ENCODE assay signal across 9 cellular contexts in genomic region chrX:139930923-139931645, GRCh38. TPM values are rescaled to one million over a fixed set of nuclear protein-coding genes. Genes with fewer than 3 reads are reported as not detected.
DNase-seq lines count a peak whose midpoint lies in the region; ATAC-seq, FAIRE-seq and TF ChIP-seq lines count a peak whose summit lies in the region.
"Had no signal": no experiment of that assay in that cellular context is flagged by ENCODE, and none has a peak within 500 bp of the region (broad histone marks: within the 10 kb centered on the region; RNA-seq: fewer than 3 reads in every experiment).

No MANE protein-coding gene starts in this region.

- H3K79me2 ChIP-seq in GM12878 (ENCODE audit: control insufficient read depth, insufficient read depth, low read length) = peaks cover 55% of the 10 kb centered on the region

- no peaks in the 10 kb centered on the region for H3K9me3 ChIP-seq in GM12878 (replicated peaks; ENCODE audit: control insufficient read depth, insufficient read depth, low read length)

- H3K4me3 ChIP-seq in GM12878 = peak overlapping the region; percentile 79

- no TSS peak for BruUV-seq in GM12878 (replicated peaks; lab: Mats Ljungman, UMichigan)

- H3K4me1 ChIP-seq in GM12878 (ENCODE audit: control insufficient read depth, insufficient read depth, low read length) = no peaks in the 10 kb centered on the region

- H4K20me1 ChIP-seq in GM12878 (ENCODE audit: control insufficient read depth, insufficient read depth) = no peaks in the 10 kb centered on the region

- TF ChIP-seq EP300 in GM12878 (IDR thresholded peaks at IDR 0.05; ENCODE audit: borderline replicate concordance in 1 of 2, control insufficient read depth in 1 of 2, low read depth in 2 of 2, low read length in 2 of 2) = no peak

- ATAC-seq in GM12878 = peak; percentile 37

- WGBS in GM12878 (ENCODE audit: insufficient coverage, insufficient replicate concordance, low lambda C conversion rate, missing lambda C conversion rate) = 35% methylated on average over 27 of the region's 27 CpGs

- in situ Hi-C loops in GM12878 (cut with MboI) = loop anchor here (10.0 kb wide), 1 partner anchor 376 kb away; no protein-coding TSS in a partner anchor

- no peak for TF ChIP-seq RAD21 in GM12878 (IDR thresholded peaks at IDR 0.05; ENCODE audit: insufficient read depth, low read depth, low read length)

- peak overlapping the region; percentile 77 for H3K4me2 ChIP-seq in GM12878 (ENCODE audit: control insufficient read depth, insufficient read depth)

- DNase-seq in NCI-H82 (lab: John Stamatoyannopoulos, UW) = peak; percentile 69
- DNase-seq in NCI-H82 treated with DMSO at 0.1 percent for 48 hours (lab: John Stamatoyannopoulos, UW; ENCODE audit: unreplicated experiment) = no peak
- peak; percentile 1 for DNase-seq in RWPE1 (ENCODE audit: low spot score)
- no peak for DNase-seq in GM12878 (ENCODE audit: low read depth, low spot score)
- peak; percentile 57 for DNase-seq in islet precursor cell
- peak; percentile 10 for DNase-seq in stimulated activated CD4-positive, alpha-beta T cell treated with anti-CD3 and anti-CD28 coated beads, Interleukin-1b, Interleukin-23, amount 100 ng/mL, for 48 hours
- DNase-seq in effector CD4-positive, alpha-beta T cell = no peak
- DNase-seq in globus pallidus (ENCODE audit: low spot score) = no peak

- H3K27me3 ChIP-seq in GM12878 (replicated peaks in 1 of 2; ENCODE audit: control insufficient read depth in 2 of 2, insufficient read depth in 2 of 2, low read length in 1 of 2) = no peaks in the 10 kb centered on the region

- H2AFZ ChIP-seq in GM12878 (ENCODE audit: control insufficient read depth, low read depth, low read length) = no peak overlapping the region

- POLR2A ChIA-PET in RWPE1 (lab: Yijun Ruan, JAX; ENCODE audit: low non-redundant PET) (no interaction called here), GM12878 (lab: Charles Lee) (interaction anchor here (0.6 to 0.8 kb wide), 5 partner anchors 25 to 193 kb away, joined by 3 to 5 read pairs (median 4); no protein-coding TSS in a partner anchor)

- RAD21 ChIA-PET in GM12878 (lab: Charles Lee; ENCODE audit: unreplicated experiment) = interaction anchor here (0.9 to 1.1 kb wide), 4 partner anchors 15 to 137 kb away, joined by 3 to 4 read pairs (median 3); no protein-coding TSS in a partner anchor

- FAIRE-seq in GM12878 (lab: Jason Lieb, UNC) = no peak

- TF ChIP-seq CTCF in RWPE1 (conservative IDR thresholded peaks at IDR 0.05; ENCODE audit: low read depth) = no peak
- TF ChIP-seq CTCF in GM12878 (IDR thresholded peaks at IDR 0.05 in 2 of 3, conservative IDR thresholded peaks at IDR 0.05 in 1 of 3; ENCODE audit: control insufficient read depth in 2 of 3, extremely low read depth in 1 of 3, insufficient read depth in 1 of 3, low read depth in 3 of 3, low read length in 3 of 3) = no peak

- 0 out of 2 replicates have a peak, but pooled peaks have one; percentile 20 for TF ChIP-seq POLR2A in GM12878 (IDR thresholded peaks at IDR 0.05; ENCODE audit: low read depth, low read length)

- H3K9ac ChIP-seq in GM12878 (ENCODE audit: control insufficient read depth, insufficient read depth, low read length) = peak overlapping the region; percentile 45; the same call in 1 of the 2 replicates

- H3K27ac ChIP-seq in RWPE1 (peak overlapping the region; percentile 94), GM12878 (ENCODE audit: control insufficient read depth, insufficient read depth) (peak overlapping the region; percentile 50)

- CTCF ChIA-PET in RWPE1 (lab: Yijun Ruan, JAX) = no interaction called here
- CTCF ChIA-PET in GM12878 (lab: Yijun Ruan, JAX) = interaction anchor here (0.6 kb wide), 2 partner anchors 210 to 521 kb away, joined by 3 to 4 read pairs; no protein-coding TSS in a partner anchor

- intact Hi-C loops in GM12878 (cut with micrococcal nuclease; ENCODE audit: unreplicated experiment) = loop anchor here (5.0 to 10.0 kb wide), 5 partner anchors 39 to 379 kb away; no protein-coding TSS in a partner anchor

- H3K36me3 ChIP-seq in GM12878 (ENCODE audit: control insufficient read depth in 2 of 2, insufficient read depth in 2 of 2, low read length in 1 of 2) = no peaks in the 10 kb centered on the region

- SMC1A ChIA-PET in GM12878 (lab: Charles Lee; ENCODE audit: uncharacterized antibody, unreplicated experiment) = interaction anchor here (0.6 to 2.5 kb wide), 6 partner anchors 27 to 193 kb away, joined by 3 to 9 read pairs (median 4); no protein-coding TSS in a partner anchor

TF ChIP-seq in GM12878, 131 proteins besides CTCF, POLR2A, EP300 and RAD21:
- TF ChIP-seq MAX (IDR thresholded peaks at IDR 0.05; ENCODE audit: low read depth, low read length) = peak; percentile 23; the same call in 1 of the 2 replicates
- no peak for TF ChIP-seq BCL3 (IDR thresholded peaks at IDR 0.05; ENCODE audit: borderline replicate concordance, insufficient read depth, low read depth, low read length, poor library complexity, severe bottlenecking)
- TF ChIP-seq NFIC (IDR thresholded peaks at IDR 0.05; ENCODE audit: low read depth, low read length) = no peak
- no peak for TF ChIP-seq IKZF1 (conservative IDR thresholded peaks at IDR 0.05)
- no peak for TF ChIP-seq JUNB (IDR thresholded peaks at IDR 0.05)

RNA-seq across cellular contexts. Expression of gene ATP11C, which starts 1.8 kb away (rescaled TPM):
- total RNA-seq in GM12878 (2013; cell fraction: nucleolus; rRNA removed) = 74.3 and 78.5 TPM in 2 replicates
- total RNA-seq in GM12878 (2014; rRNA removed) (41.4 and 52.4 TPM in 2 replicates), GM12878 (2014; rRNA removed; fragmentation: Illumina TruSeq; extraction: Trizol) (43.9 and 44.0 TPM in 2 replicates), GM12878 (2021) (30.5 and 31.5 TPM in 2 replicates)
- 10.2 TPM for polyA plus RNA-seq in GM12878 (2011; ENCODE audit: low read depth)
- polyA plus RNA-seq in GM12878 (2011; rRNA removed) (36.6 and 57.4 TPM in 2 replicates), GM12878 (2014; fragmentation: Illumina TruSeq; extraction: Trizol) (29.1 and 38.2 TPM in 2 replicates), GM12878 (2014; fragmentation: Nextera tagmentation; extraction: Ambion mirVana) (10 to 100 TPM; 16.2 to 19.1 TPM), GM12878 (2014; rRNA removed) (20.4 and 22.0 TPM in 2 replicates), GM12878 (2016; fragmentation: Nextera tagmentation; extraction: Ambion mirVana) (10 to 100 TPM; 16.4 to 18.2 TPM)
- 10.2 and 12.1 TPM in 2 replicates for polyA plus RNA-seq in GM12878 (2011; cell fraction: cytosol; rRNA removed)
- 24.0 and 24.8 TPM in 2 replicates for polyA plus RNA-seq in GM12878 (2011; cell fraction: nucleus; rRNA removed)
- 16.2 and 18.6 TPM in 2 replicates for polyA plus RNA-seq in GM12878 (2012)
- 29.5 and 42.8 TPM in 2 replicates for polyA minus RNA-seq in GM12878 (2011; rRNA and poly(A)+ RNA removed)
- 20.7 and 25.9 TPM in 2 replicates for polyA minus RNA-seq in GM12878 (2011; cell fraction: cytosol; rRNA and poly(A)+ RNA removed)
- polyA minus RNA-seq in GM12878 (2011; cell fraction: nucleus; rRNA and poly(A)+ RNA removed) = 44.0 and 51.5 TPM in 2 replicates

RNA-seq across cellular contexts. Expression of gene CXorf66, which starts 34.2 kb away (rescaled TPM):
- total RNA-seq in GM12878 (2013; cell fraction: nucleolus; rRNA removed) = not detected in 2 replicates
- total RNA-seq in GM12878 (2014; rRNA removed) (not detected in 2 replicates), GM12878 (2014; rRNA removed; fragmentation: Illumina TruSeq; extraction: Trizol) (not detected in 2 replicates), GM12878 (2021) (not detected in 2 replicates)
- polyA plus RNA-seq in GM12878 (2011; ENCODE audit: low read depth) = not detected
- polyA plus RNA-seq in GM12878 (2011; rRNA removed) (not detected in 2 replicates), GM12878 (2014; fragmentation: Illumina TruSeq; extraction: Trizol) (not detected in 2 replicates), GM12878 (2014; fragmentation: Nextera tagmentation; extraction: Ambion mirVana) (not detected), GM12878 (2014; rRNA removed) (not detected in 2 replicates), GM12878 (2016; fragmentation: Nextera tagmentation; extraction: Ambion mirVana) (not detected)
- polyA plus RNA-seq in GM12878 (2011; cell fraction: cytosol; rRNA removed) = not detected in 2 replicates
- polyA plus RNA-seq in GM12878 (2011; cell fraction: nucleus; rRNA removed) = not detected in 2 replicates
- not detected in 2 replicates for polyA plus RNA-seq in GM12878 (2012)
- polyA minus RNA-seq in GM12878 (2011; rRNA and poly(A)+ RNA removed) = not detected in 2 replicates
- not detected in 2 replicates for polyA minus RNA-seq in GM12878 (2011; cell fraction: cytosol; rRNA and poly(A)+ RNA removed)
- polyA minus RNA-seq in GM12878 (2011; cell fraction: nucleus; rRNA and poly(A)+ RNA removed) = not detected in 2 replicates
- total RNA-seq: dermis microvascular lymphatic vessel endothelial cell had no signal

Comparison
In these comparisons a context has a peak if more than half of its experiments do, and no peak if none do; other contexts are left out.
1. DNase-seq: peak in NCI-H82 (single experiment), RWPE1 (single experiment), islet precursor cell (single experiment) and stimulated activated CD4-positive, alpha-beta T cell treated with anti-CD3 and anti-CD28 coated beads, Interleukin-1b, Interleukin-23, amount 100 ng/mL, for 48 hours (single experiment); none in NCI-H82 treated with DMSO at 0.1 percent for 48 hours (single experiment), GM12878 (single experiment), effector CD4-positive, alpha-beta T cell (single experiment) and globus pallidus (single experiment).